ENCODE assay signal across 12 cellular contexts in genomic region chr5:93883459-93883858, GRCh38.
"Had no signal": no experiment of that assay in that cellular context is flagged by ENCODE, and none has a peak within 500 bp of the region (broad histone marks: within the 10 kb centered on the region; RNA-seq: fewer than 3 reads in every experiment).

No MANE protein-coding gene starts in this region.

- ATAC-seq: lower lobe of right lung; naive thymus-derived CD4-positive, alpha-beta T cell had no signal

- H3K27ac Mint-ChIP-seq: activated naive CD4-positive, alpha-beta T cell treated with anti-CD3 and anti-CD28 coated beads, Interleukin-2, amount 50 U/mL, for 24 hours; dendritic cell treated with granulocyte-macrophage colony-stimulating factor and Interleukin-4, amounts not matched to agents 40 ng/mL and 50 ng/mL, for 4 days; naive thymus-derived CD4-positive, alpha-beta T cell had no signal

- H3K9me3 ChIP-seq: lower lobe of right lung had no signal

- H3K27me3 Mint-ChIP-seq: activated naive CD4-positive, alpha-beta T cell treated with anti-CD3 and anti-CD28 coated beads, Interleukin-2, amount 50 U/mL, for 24 hours; central memory CD8-positive, alpha-beta T cell; dendritic cell treated with granulocyte-macrophage colony-stimulating factor and Interleukin-4, amounts not matched to agents 40 ng/mL and 50 ng/mL, for 4 days; naive thymus-derived CD4-positive, alpha-beta T cell had no signal

- H3K4me3 Mint-ChIP-seq: activated naive CD4-positive, alpha-beta T cell treated with anti-CD3 and anti-CD28 coated beads, Interleukin-2, amount 50 U/mL, for 24 hours; central memory CD8-positive, alpha-beta T cell; dendritic cell treated with granulocyte-macrophage colony-stimulating factor and Interleukin-4, amounts not matched to agents 40 ng/mL and 50 ng/mL, for 4 days; immature natural killer cell; naive thymus-derived CD4-positive, alpha-beta T cell had no signal

- H3K4me1 ChIP-seq: lower lobe of right lung had no signal

- H3K4me3 ChIP-seq: lower lobe of right lung, skin epidermis had no signal

- H3K36me3 ChIP-seq: lower lobe of right lung had no signal

- H3K27ac ChIP-seq: lower lobe of right lung, skin epidermis had no signal

- H3K9me3 Mint-ChIP-seq: activated naive CD4-positive, alpha-beta T cell treated with anti-CD3 and anti-CD28 coated beads, Interleukin-2, amount 50 U/mL, for 24 hours; central memory CD8-positive, alpha-beta T cell; dendritic cell treated with granulocyte-macrophage colony-stimulating factor and Interleukin-4, amounts not matched to agents 40 ng/mL and 50 ng/mL, for 4 days; immature natural killer cell; naive thymus-derived CD4-positive, alpha-beta T cell had no signal

- DNase-seq: activated effector memory CD4-positive, alpha-beta T cell treated with Interleukin-2 at 50 U/mL for 16 hours; activated T-cell treated with anti-CD3 and anti-CD28 coated beads, Interleukin-2, amount 50 U/mL, for 1 hour; erythroblast; glutamatergic neuron; immature natural killer cell; lower lobe of right lung; naive thymus-derived CD4-positive, alpha-beta T cell; occipital lobe had no signal
